In genomic region chr1:236795757-236796719, GRCh38 we compare ENCODE assay signal across 8 cellular contexts. TPM values are rescaled to one million over a fixed set of nuclear protein-coding genes. Genes with fewer than 3 reads are reported as not detected.
A peak's percentile ranks its signal among the peaks of the same experiment; 100 is the strongest.
DNase-seq lines count a peak whose midpoint lies in the region; ATAC-seq lines count a peak whose summit lies in the region.

No MANE protein-coding gene starts in this region.

- H3K36me3 ChIP-seq in skeletal muscle satellite cell (ENCODE audit: insufficient read depth, low read length): no peaks in the 10 kb centered on the region

- H3K9me3 ChIP-seq in right cardiac atrium (ENCODE audit: control insufficient read depth, low read length) (no peaks in the 10 kb centered on the region), skeletal muscle satellite cell (replicated peaks; ENCODE audit: low read length) (no peaks in the 10 kb centered on the region)

- H3K4me1 Mint-ChIP-seq in activated naive CD8-positive, alpha-beta T cell treated with anti-CD3 and anti-CD28 coated beads for 36 hours: peaks cover 44% of the 10 kb centered on the region

- H3K36me3 Mint-ChIP-seq in activated naive CD8-positive, alpha-beta T cell treated with anti-CD3 and anti-CD28 coated beads for 36 hours: peaks cover 20% of the 10 kb centered on the region

- H3K9ac ChIP-seq in skeletal muscle satellite cell (ENCODE audit: low read depth, low read length): peak overlapping the region; percentile 91

- no peaks in the 10 kb centered on the region for H3K4me1 ChIP-seq in right cardiac atrium (ENCODE audit: control insufficient read depth, insufficient read depth, low read length)
- peaks cover 8% of the 10 kb centered on the region for H3K4me1 ChIP-seq in skeletal muscle satellite cell (ENCODE audit: control insufficient read depth, insufficient read depth, low read length)

- intact Hi-C loops in right cardiac atrium (cut with DNase I): no loop called here

- H3K27ac ChIP-seq in right cardiac atrium (ENCODE audit: low read length): peak overlapping the region; percentile 85

- H3K4me3 Mint-ChIP-seq in activated naive CD8-positive, alpha-beta T cell treated with anti-CD3 and anti-CD28 coated beads for 36 hours: peak overlapping the region; percentile 85

- peak overlapping the region; percentile 64 for H3K4me3 ChIP-seq in right cardiac atrium (ENCODE audit: low read length)
- peak overlapping the region; percentile 92 for H3K4me3 ChIP-seq in skeletal muscle satellite cell (ENCODE audit: low read length)

- WGBS in right cardiac atrium: under 1% methylated on average over 41 of the region's 41 CpGs

- no peaks in the 10 kb centered on the region for H3K27me3 Mint-ChIP-seq in activated naive CD8-positive, alpha-beta T cell treated with anti-CD3 and anti-CD28 coated beads for 36 hours

- ATAC-seq in HG02840 (IDR thresholded peaks at IDR 0.05; ENCODE audit: low FRiP score, unreplicated experiment) (peak; percentile 26), right cardiac atrium (peak; percentile 38 to 44), HG03521 (IDR thresholded peaks at IDR 0.05; ENCODE audit: unreplicated experiment) (no peak)

- no peaks in the 10 kb centered on the region for H3K27me3 ChIP-seq in right cardiac atrium (ENCODE audit: control insufficient read depth, insufficient read depth)
- H3K27me3 ChIP-seq in skeletal muscle satellite cell (ENCODE audit: control insufficient read depth, insufficient read depth, low read length): no peaks in the 10 kb centered on the region

- H3K4me2 ChIP-seq in skeletal muscle satellite cell (ENCODE audit: low read length): peak overlapping the region; percentile 92

- H3K27ac Mint-ChIP-seq in activated naive CD8-positive, alpha-beta T cell treated with anti-CD3 and anti-CD28 coated beads for 36 hours: peak overlapping the region; percentile 93

- peak; percentile 24 for DNase-seq in activated CD4-positive, CD25-positive, alpha-beta regulatory T cell treated with anti-CD3 and anti-CD28 coated beads, Interleukin-2, amount 50 U/mL, for 16 hours (ENCODE audit: low read depth, low spot score)
- no peak for DNase-seq in activated CD4-positive, CD25-positive, alpha-beta regulatory T cell (lab: John Stamatoyannopoulos, UW)
- peak; percentile 17 for DNase-seq in NCI-H82 treated with DMSO at 0.1 percent for 48 hours (lab: John Stamatoyannopoulos, UW; ENCODE audit: unreplicated experiment)
- DNase-seq in activated naive CD8-positive, alpha-beta T cell treated with anti-CD3 and anti-CD28 coated beads for 36 hours: no peak
- DNase-seq in right cardiac atrium: no peak

- no peaks in the 10 kb centered on the region for H3K9me3 Mint-ChIP-seq in activated naive CD8-positive, alpha-beta T cell treated with anti-CD3 and anti-CD28 coated beads for 36 hours

RNA-seq across cellular contexts. Expression of gene MTR, which starts 0.9 kb away (rescaled TPM):
- 10 to 100 TPM; 60.2 to 62.8 TPM for total RNA-seq in activated naive CD8-positive, alpha-beta T cell treated with anti-CD3 and anti-CD28 coated beads for 36 hours
- 10 to 100 TPM; 37.6 to 54.6 (median 41.9) TPM for total RNA-seq in right cardiac atrium
- 9.0 TPM for polyA plus RNA-seq in right cardiac atrium
- 30.2 and 30.4 TPM in 2 replicates for total RNA-seq in skeletal muscle satellite cell (2012; rRNA removed)

Comparison
In these comparisons a context has a peak if more than half of its experiments do, and no peak if none do; other contexts are left out.
1. DNase-seq: peak in activated CD4-positive, CD25-positive, alpha-beta regulatory T cell treated with anti-CD3 and anti-CD28 coated beads, Interleukin-2, amount 50 U/mL, for 16 hours (single experiment) and NCI-H82 treated with DMSO at 0.1 percent for 48 hours (single experiment); none in activated CD4-positive, CD25-positive, alpha-beta regulatory T cell (0 of 4), activated naive CD8-positive, alpha-beta T cell treated with anti-CD3 and anti-CD28 coated beads for 36 hours (single experiment) and right cardiac atrium (0 of 3).